2 cellular contexts compared by ENCODE assay signal in genomic region chr10:117241541-117242462, GRCh38.
TF ChIP-seq lines count a peak whose summit lies in the region.

No MANE protein-coding gene starts in this region.

TF ChIP-seq in IMR-90, 13 proteins besides CTCF, POLR2A, EP300 and RAD21:
- TF ChIP-seq, protein P1, sequence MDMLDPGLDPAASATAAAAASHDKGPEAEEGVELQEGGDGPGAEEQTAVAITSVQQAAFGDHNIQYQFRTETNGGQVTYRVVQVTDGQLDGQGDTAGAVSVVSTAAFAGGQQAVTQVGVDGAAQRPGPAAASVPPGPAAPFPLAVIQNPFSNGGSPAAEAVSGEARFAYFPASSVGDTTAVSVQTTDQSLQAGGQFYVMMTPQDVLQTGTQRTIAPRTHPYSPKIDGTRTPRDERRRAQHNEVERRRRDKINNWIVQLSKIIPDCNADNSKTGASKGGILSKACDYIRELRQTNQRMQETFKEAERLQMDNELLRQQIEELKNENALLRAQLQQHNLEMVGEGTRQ (IDR thresholded peaks at IDR 0.05; ENCODE audit: low read depth, low read length): no peak
- TF ChIP-seq CHD1 (IDR thresholded peaks at IDR 0.05; ENCODE audit: low read depth, low read length) (no peak), RCOR1 (IDR thresholded peaks at IDR 0.05; ENCODE audit: insufficient replicate concordance, low read length) (no peak), BHLHE40 (IDR thresholded peaks at IDR 0.05; ENCODE audit: low read depth, low read length) (no peak), RFX5 (IDR thresholded peaks at IDR 0.05; ENCODE audit: low read depth, low read length) (no peak), MXI1 (IDR thresholded peaks at IDR 0.05; ENCODE audit: borderline replicate concordance, low read depth, low read length) (no peak), FOS (IDR thresholded peaks at IDR 0.05; ENCODE audit: low read depth, low read length) (no peak), ELK1 (IDR thresholded peaks at IDR 0.05; ENCODE audit: borderline replicate concordance, low read depth, low read length) (no peak), SMC3 (IDR thresholded peaks at IDR 0.05; ENCODE audit: low read depth, low read length) (no peak), MAZ (IDR thresholded peaks at IDR 0.05; ENCODE audit: borderline replicate concordance, low read depth, low read length) (no peak), CEBPB (IDR thresholded peaks at IDR 0.05; ENCODE audit: low read depth, low read length) (no peak), MAFK (IDR thresholded peaks at IDR 0.05; ENCODE audit: low read depth, low read length) (no peak), NFE2L2 (IDR thresholded peaks at IDR 0.05; ENCODE audit: low read depth, low read length) (no peak)

TF ChIP-seq in endothelial cell of umbilical vein, 7 proteins besides CTCF, POLR2A, EP300 and RAD21:
- peak; percentile 61 for TF ChIP-seq EZH2 (IDR thresholded peaks at IDR 0.05; ENCODE audit: borderline replicate concordance, low read depth, low read length, severe bottlenecking)
- no peak for TF ChIP-seq JUN (IDR thresholded peaks at IDR 0.05; ENCODE audit: borderline replicate concordance, insufficient read depth, insufficient read length, low read depth)
